11 cellular contexts compared by ENCODE assay signal in genomic region chr1:51313961-51314777, GRCh38. TPM values are rescaled to one million over a fixed set of nuclear protein-coding genes. Genes with fewer than 3 reads are reported as not detected.
DNase-seq lines count a peak whose midpoint lies in the region; ATAC-seq, FAIRE-seq and TF ChIP-seq lines count a peak whose summit lies in the region.
"Had no signal": no experiment of that assay in that cellular context is flagged by ENCODE, and none has a peak within 500 bp of the region (broad histone marks: within the 10 kb centered on the region; RNA-seq: fewer than 3 reads in every experiment).

No MANE protein-coding gene starts in this region.

- no peaks in the 10 kb centered on the region for H3K27me3 Mint-ChIP-seq in activated T-cell treated with anti-CD3 and anti-CD28 coated beads, Interleukin-2, amount 50 U/mL, for 24 hours
- H3K27me3 Mint-ChIP-seq in type B pancreatic cell: no peaks in the 10 kb centered on the region
- H3K27me3 Mint-ChIP-seq: central memory CD8-positive, alpha-beta T cell had no signal

- peaks cover 21% of the 10 kb centered on the region for H3K4me1 ChIP-seq in keratinocyte (ENCODE audit: control insufficient read depth, extremely low read depth, insufficient read depth, low read length)

- H3K27ac ChIP-seq in VCaP (peak overlapping the region; percentile 88), keratinocyte (ENCODE audit: control insufficient read depth, insufficient read depth, low read length) (peak overlapping the region; percentile 71)
- H3K27ac ChIP-seq: BLaER1 had no signal

- no peaks in the 10 kb centered on the region for H3K9me3 ChIP-seq in keratinocyte (ENCODE audit: control insufficient read depth, low read depth, low read length)
- H3K9me3 ChIP-seq: BLaER1 had no signal

- no peaks in the 10 kb centered on the region for H3K27me3 ChIP-seq in keratinocyte (ENCODE audit: control insufficient read depth, extremely low read depth, insufficient read depth, low read length)
- H3K27me3 ChIP-seq: BLaER1 had no signal

- H4K20me1 ChIP-seq in keratinocyte (ENCODE audit: control insufficient read depth, extremely low read depth, insufficient read depth, low read length): no peaks in the 10 kb centered on the region
- H4K20me1 ChIP-seq: BLaER1 had no signal

- H3K4me1 Mint-ChIP-seq in activated T-cell treated with anti-CD3 and anti-CD28 coated beads, Interleukin-2, amount 50 U/mL, for 24 hours (ENCODE audit: low read depth): peaks cover 11% of the 10 kb centered on the region
- peaks cover 33% of the 10 kb centered on the region for H3K4me1 Mint-ChIP-seq in type B pancreatic cell (ENCODE audit: unreplicated experiment)

- peak overlapping the region; percentile 45 for H3K27ac Mint-ChIP-seq in activated T-cell treated with anti-CD3 and anti-CD28 coated beads, Interleukin-2, amount 50 U/mL, for 24 hours
- peak overlapping the region; percentile 83 for H3K27ac Mint-ChIP-seq in type B pancreatic cell

- peak; percentile 77 for FAIRE-seq in keratinocyte (lab: Jason Lieb, UNC)

- H3K9ac ChIP-seq in keratinocyte (ENCODE audit: control insufficient read depth, extremely low read depth, insufficient read depth, low read length): peak overlapping the region; percentile 34
- H3K9ac ChIP-seq: BLaER1 had no signal

- H3K4me2 ChIP-seq in keratinocyte (ENCODE audit: control insufficient read depth, extremely low read depth, insufficient read depth, low read depth, low read length): peak overlapping the region; percentile 11
- H3K4me2 ChIP-seq: BLaER1 had no signal

- no peak overlapping the region for H3K4me3 ChIP-seq in keratinocyte (ENCODE audit: control insufficient read depth in 2 of 3, extremely low read depth in 1 of 3, insufficient read depth in 2 of 3, low read depth in 1 of 3, low read length in 3 of 3)
- H3K4me3 ChIP-seq: BLaER1 had no signal

- H3K79me2 ChIP-seq in keratinocyte (ENCODE audit: control insufficient read depth, insufficient read depth, low read length): no peaks in the 10 kb centered on the region

- H3K36me3 Mint-ChIP-seq in activated T-cell treated with anti-CD3 and anti-CD28 coated beads, Interleukin-2, amount 50 U/mL, for 24 hours (ENCODE audit: low read depth): no peaks in the 10 kb centered on the region
- H3K36me3 Mint-ChIP-seq in type B pancreatic cell: no peaks in the 10 kb centered on the region

- DNase-seq in activated T-cell treated with anti-CD3 and anti-CD28 coated beads, Interleukin-2, amount 50 U/mL, for 24 hours: no peak
- no peak for DNase-seq in activated T-cell treated with anti-CD3 and anti-CD28 coated beads, Interleukin-2, amount 50 U/mL, for 48 hours
- DNase-seq in keratinocyte (ENCODE audit: low read depth, low spot score) (peak; percentile 23), type B pancreatic cell (ENCODE audit: extremely low spot score, unreplicated experiment) (no peak), foreskin melanocyte (no peak)
- DNase-seq in activated CD4-positive, alpha-beta T cell treated with anti-CD3 and anti-CD28 coated beads for 48 hours: no peak
- DNase-seq: stimulated activated CD4-positive, alpha-beta T cell treated with anti-CD3 and anti-CD28 coated beads, Interleukin-2, amount 100 ng/mL, for 24 hours had no signal

- H3K9me1 ChIP-seq in keratinocyte (ENCODE audit: control insufficient read depth, extremely low read depth, insufficient read depth, low read length): no peaks in the 10 kb centered on the region

- ATAC-seq in GM19455 (IDR thresholded peaks at IDR 0.05; ENCODE audit: unreplicated experiment): no peak

- H3K9me3 Mint-ChIP-seq in activated T-cell treated with anti-CD3 and anti-CD28 coated beads, Interleukin-2, amount 50 U/mL, for 24 hours: no peaks in the 10 kb centered on the region
- no peaks in the 10 kb centered on the region for H3K9me3 Mint-ChIP-seq in type B pancreatic cell
- H3K9me3 Mint-ChIP-seq: central memory CD8-positive, alpha-beta T cell had no signal

- H3K36me3 ChIP-seq in keratinocyte (ENCODE audit: control insufficient read depth in 2 of 2, extremely low read depth in 1 of 2, insufficient read depth in 2 of 2, low read length in 2 of 2): no peaks in the 10 kb centered on the region
- H3K36me3 ChIP-seq: BLaER1 had no signal

- H2AFZ ChIP-seq in keratinocyte (ENCODE audit: control insufficient read depth, low read length): peak overlapping the region; percentile 35

- dilution Hi-C loops in keratinocyte (cut with MboI; ENCODE audit: extremely low pct_ligation_motif_present, low sequenced_read_pairs): no loop called here

- no peak overlapping the region for H3K4me3 Mint-ChIP-seq in activated T-cell treated with anti-CD3 and anti-CD28 coated beads, Interleukin-2, amount 50 U/mL, for 24 hours
- H3K4me3 Mint-ChIP-seq in type B pancreatic cell: peak overlapping the region; percentile 64
- H3K4me3 Mint-ChIP-seq: central memory CD8-positive, alpha-beta T cell had no signal

- TF ChIP-seq CTCF in VCaP (conservative IDR thresholded peaks at IDR 0.05) (no peak), keratinocyte (optimal IDR thresholded peaks at IDR 0.05 in 1 of 3, IDR thresholded peaks at IDR 0.05 in 1 of 3, conservative IDR thresholded peaks at IDR 0.05 in 1 of 3; ENCODE audit: extremely low read depth in 1 of 3, insufficient read depth in 2 of 3, low read length in 3 of 3) (no peak), type B pancreatic cell (conservative IDR thresholded peaks at IDR 0.05) (no peak)

RNA-seq across cellular contexts. Expression of gene TTC39A, which starts 16.2 kb away (rescaled TPM):
- 0.58 to 1.4 TPM (median 1.4 TPM) in 3 replicates for polyA plus RNA-seq in keratinocyte
- 6.6 TPM for polyA plus RNA-seq in keratinocyte (2011; ENCODE audit: low read depth)
- 0.44 and 1.5 TPM in 2 replicates for polyA plus RNA-seq in keratinocyte (2011; cell fraction: cytosol; rRNA removed)
- polyA plus RNA-seq in keratinocyte (2011; cell fraction: nucleus; rRNA removed): 0.87 and 1.2 TPM in 2 replicates
- polyA plus RNA-seq in keratinocyte (2012; ENCODE audit: low replicate concordance): 0.40 and 6.6 TPM in 2 replicates
- 0.36 to 4.6 TPM (median 0.90 TPM) in 3 replicates for polyA minus RNA-seq in keratinocyte
- not detected for polyA minus RNA-seq in keratinocyte (2011; cell fraction: cytosol; rRNA and poly(A)+ RNA removed)
- 0.63 and 2.6 TPM in 2 replicates for polyA minus RNA-seq in keratinocyte (2011; cell fraction: nucleus; rRNA and poly(A)+ RNA removed)
- total RNA-seq in type B pancreatic cell (ENCODE audit: low replicate concordance): 16.3 and 21.1 TPM in 2 replicates
